ENCODE assay signal across 19 cellular contexts in the genomic region with DNA sequence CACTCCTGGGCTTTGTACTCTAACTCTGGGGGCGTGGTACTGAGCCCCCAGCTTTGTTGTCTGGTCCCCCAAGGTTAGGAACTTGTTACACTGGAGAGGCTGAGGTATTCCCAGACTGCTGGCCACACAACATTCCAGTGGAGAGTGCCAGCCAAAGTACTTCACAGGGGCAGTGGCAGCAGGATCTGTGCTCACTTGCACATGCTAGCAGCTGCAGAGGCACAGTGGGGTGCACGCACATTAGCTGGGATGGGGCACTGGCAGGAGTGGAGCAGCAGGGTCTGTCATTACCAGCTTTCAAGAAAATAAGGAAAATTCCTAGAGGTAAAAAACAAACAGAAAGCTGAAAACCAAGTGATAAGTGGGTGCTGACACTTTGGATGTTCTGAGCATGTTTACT.
"Had no signal": no experiment of that assay in that cellular context is flagged by ENCODE, and none has a peak within 500 bp of the region (broad histone marks: within the 10 kb centered on the region; RNA-seq: fewer than 3 reads in every experiment).

No MANE protein-coding gene starts in this region.

- H3K4me3 ChIP-seq: gastrocnemius medialis, heart right ventricle, left ventricle myocardium inferior, right lobe of liver had no signal

- H3K9me3 ChIP-seq: gastrocnemius medialis, right lobe of liver had no signal

- H3K36me3 Mint-ChIP-seq: memory B cell had no signal

- H3K27ac Mint-ChIP-seq: memory B cell; natural killer cell treated with Interleukin-12 subunit alpha and Interleukin-12 subunit beta and Interleukin-15 and Interleukin-18, amount 100 ng/mL, for 72 hours; progenitor cell of endocrine pancreas; T-helper 2 cell treated with Interferon-gamma antibody and Interleukin-4, amounts not matched to agents 5 μg/mL and 100 μg/mL, for 36 hours had no signal

- H3K27ac ChIP-seq: brain microvascular endothelial cell, gastrocnemius medialis, heart right ventricle, left ventricle myocardium inferior, right lobe of liver had no signal

- H3K4me1 Mint-ChIP-seq: memory B cell had no signal

- H3K4me3 Mint-ChIP-seq: memory B cell; natural killer cell treated with Interleukin-12 subunit alpha and Interleukin-12 subunit beta and Interleukin-15 and Interleukin-18, amount 100 ng/mL, for 72 hours; T-helper 2 cell treated with Interferon-gamma antibody and Interleukin-4, amounts not matched to agents 5 μg/mL and 100 μg/mL, for 36 hours had no signal

- H3K27me3 ChIP-seq: right lobe of liver had no signal

- ATAC-seq: gastrocnemius medialis; natural killer cell treated with Interleukin-12 subunit alpha and Interleukin-12 subunit beta and Interleukin-15 and Interleukin-18, amount 100 ng/mL, for 72 hours; right lobe of liver; stimulated activated naive CD8-positive, alpha-beta T cell treated with anti-CD3 and anti-CD28 coated beads, Interleukin-15, Interleukin-2, amounts not matched to agents 100 U/mL and 50 U/mL, for 24 hours had no signal

- H3K4me1 ChIP-seq: gastrocnemius medialis, heart right ventricle had no signal

- H3K36me3 ChIP-seq: brain microvascular endothelial cell, gastrocnemius medialis, heart right ventricle, left ventricle myocardium inferior, right lobe of liver had no signal

- H3K27me3 Mint-ChIP-seq: progenitor cell of endocrine pancreas had no signal

- DNase-seq: activated CD4-positive, alpha-beta T cell treated with anti-CD3 and anti-CD28 coated beads, Interleukin-2, amount 50 U/mL, for 4 hours; activated CD4-positive, CD25-positive, alpha-beta regulatory T cell treated with anti-CD3 and anti-CD28 coated beads, Interleukin-2, amount 50 U/mL, for 72 hours; activated naive CD4-positive, alpha-beta T cell; activated T-cell treated with anti-CD3 and anti-CD28 coated beads for 4 hours; anterior cingulate cortex; brain microvascular endothelial cell; erythroblast; gastrocnemius medialis; heart right ventricle; islet precursor cell; left ventricle myocardium inferior; right lobe of liver; stimulated activated naive CD8-positive, alpha-beta T cell treated with anti-CD3 and anti-CD28 coated beads, Interleukin-15, Interleukin-2, amounts not matched to agents 100 U/mL and 50 U/mL, for 24 hours; SW 1271; trophoblast cell had no signal
